ENCODE assay signal across 26 cellular contexts in the genomic region with DNA sequence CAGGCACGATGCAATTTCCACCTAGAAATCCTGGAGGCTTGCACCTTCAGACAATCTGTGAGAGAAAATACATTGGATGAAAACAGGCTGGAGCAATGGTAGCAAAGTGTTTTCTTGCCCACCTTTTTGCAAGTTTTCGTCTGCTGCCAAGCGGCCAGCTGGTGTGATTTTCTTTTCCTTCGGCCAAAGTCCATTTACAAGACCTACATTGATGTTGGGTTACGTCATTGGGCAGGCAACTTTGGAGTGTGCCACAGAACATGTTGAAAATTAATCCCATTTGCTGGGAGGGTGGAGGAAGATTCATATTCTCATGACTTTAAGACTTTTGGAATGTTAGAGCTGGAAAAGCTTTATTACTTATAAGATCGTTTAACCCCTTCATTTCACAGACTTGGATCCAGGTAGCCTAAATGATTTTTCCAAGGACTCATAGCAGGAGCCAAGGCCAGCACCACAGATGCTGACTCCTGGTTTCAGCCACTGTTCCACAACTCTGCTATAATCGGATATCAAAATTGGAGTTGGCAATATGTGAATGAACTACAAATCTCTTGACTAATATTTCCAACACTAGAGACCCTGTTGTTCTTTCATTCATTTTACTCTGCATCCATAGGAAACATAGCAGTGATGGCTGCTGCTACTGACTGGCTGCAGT.
DNase-seq lines count a peak whose midpoint lies in the region; ATAC-seq and TF ChIP-seq lines count a peak whose summit lies in the region.
"Had no signal": no experiment of that assay in that cellular context is flagged by ENCODE, and none has a peak within 500 bp of the region (broad histone marks: within the 10 kb centered on the region; RNA-seq: fewer than 3 reads in every experiment).

No MANE protein-coding gene starts in this region.

- intact Hi-C loops in body of pancreas (cut with DNase I): no loop called here
- intact Hi-C loops in left colon (cut with DNase I, micrococcal nuclease): no loop called here
- intact Hi-C loops in left lung (cut with DNase I): no loop called here

- H3K36me3 ChIP-seq in body of pancreas (replicated peaks in 1 of 2; ENCODE audit: insufficient read depth in 1 of 2, low read depth in 2 of 2): no peaks in the 10 kb centered on the region
- no peaks in the 10 kb centered on the region for H3K36me3 ChIP-seq in left lung
- H3K36me3 ChIP-seq: adrenal gland, heart left ventricle, Peyer's patch, prostate gland, SJCRH30, tibial artery had no signal

- peak overlapping the region; percentile 58 to 72 (median 66) for H3K27ac ChIP-seq in body of pancreas
- no peak overlapping the region for H3K27ac ChIP-seq in left lung
- H3K27ac ChIP-seq: adrenal gland, heart left ventricle, prostate gland, SJCRH30, tibial artery had no signal

- TF ChIP-seq CTCF in body of pancreas (IDR thresholded peaks at IDR 0.05): no peak
- no peak for TF ChIP-seq CTCF in left lung (IDR thresholded peaks at IDR 0.05)

- H3K9me3 ChIP-seq in body of pancreas (no peaks in the 10 kb centered on the region), left lung (peaks cover 0 to 2% of the 10 kb centered on the region in 2 donors)
- H3K9me3 ChIP-seq: adrenal gland, heart left ventricle, Peyer's patch, prostate gland, SJCRH30, tibial artery had no signal

- H3K4me3 ChIP-seq in body of pancreas (no peak overlapping the region), left lung (no peak overlapping the region)
- H3K4me3 ChIP-seq: adrenal gland, heart left ventricle, Peyer's patch, prostate gland, SJCRH30, tibial artery had no signal

- no peaks in the 10 kb centered on the region for H3K27me3 ChIP-seq in body of pancreas
- H3K27me3 ChIP-seq in left lung: no peaks in the 10 kb centered on the region
- H3K27me3 ChIP-seq: adrenal gland, Peyer's patch, SJCRH30, tibial artery had no signal

- no peak for TF ChIP-seq POLR2A in body of pancreas (IDR thresholded peaks at IDR 0.05)

- ATAC-seq in body of pancreas (peak; percentile 98), left colon (peak; percentile 91), HG03196 (IDR thresholded peaks at IDR 0.05; ENCODE audit: unreplicated experiment) (no peak), left lung (no peak)
- ATAC-seq: heart left ventricle had no signal

- peaks cover 24% of the 10 kb centered on the region for H3K4me1 ChIP-seq in body of pancreas
- H3K4me1 ChIP-seq in left lung: no peaks in the 10 kb centered on the region
- H3K4me1 ChIP-seq: adrenal gland, heart left ventricle, Peyer's patch, prostate gland, tibial artery had no signal

- WGBS in body of pancreas, 2 donors: 31 to 34% methylated on average over 7 of the region's 7 CpGs

- peak; percentile 31 for DNase-seq in AG20443 (ENCODE audit: low spot score)
- peak; percentile 84 to 90 (median 86) for DNase-seq in body of pancreas
- DNase-seq in left colon: peak; percentile 42
- DNase-seq in renal cortical epithelial cell (ENCODE audit: low read depth): peak; percentile 71
- DNase-seq in left lung: no peak
- no peak for DNase-seq in stimulated activated CD4-positive, alpha-beta T cell treated with anti-CD3 and anti-CD28 coated beads, Interleukin-2, amount 100 ng/mL, for 48 hours
- DNase-seq in SHP77 treated with DMSO at 0.1 percent for 48 hours (lab: John Stamatoyannopoulos, UW): no peak
- DNase-seq: activated CD4-positive, alpha-beta T cell treated with anti-CD3 and anti-CD28 coated beads, Interleukin-2, amount 50 U/mL, for 48 hours; activated naive CD4-positive, alpha-beta T cell treated with Interleukin-2 at 50 U/mL for 16 hours; adrenal gland; C1 segment of cervical spinal cord; COR-L47; DMS79; GDM1; heart left ventricle; NCI-H1105 treated with DMSO at 0.1 percent for 48 hours; NCI-H2029; NCI-H2227 treated with DMSO at 0.1 percent for 48 hours; NCI-H526 treated with DMSO at 0.1 percent for 48 hours; SJCRH30; stimulated activated CD4-positive, alpha-beta T cell treated with anti-CD3 and anti-CD28 coated beads, Interleukin-1b, Interleukin-23, amount 100 ng/mL, for 48 hours; T-helper 1 cell; tibial artery had no signal

Comparison
In these comparisons a context has a peak if more than half of its experiments do, and no peak if none do; other contexts are left out.
1. DNase-seq: peak in AG20443 (single experiment), body of pancreas (4 of 4), left colon (2 of 2) and renal cortical epithelial cell (single experiment); none in left lung (0 of 2), stimulated activated CD4-positive, alpha-beta T cell treated with anti-CD3 and anti-CD28 coated beads, Interleukin-2, amount 100 ng/mL, for 48 hours (0 of 2) and SHP77 treated with DMSO at 0.1 percent for 48 hours (single experiment).
2. ATAC-seq: peak in body of pancreas (single experiment) and left colon (single experiment); none in HG03196 (single experiment) and left lung (single experiment).
3. H3K27ac ChIP-seq: peak in body of pancreas (4 of 4); none in left lung (0 of 2).